ENCODE assay signal across 28 cellular contexts in genomic region chr18:76391746-76392145, GRCh38.
DNase-seq lines count a peak whose midpoint lies in the region; ATAC-seq, FAIRE-seq and TF ChIP-seq lines count a peak whose summit lies in the region.
"Had no signal": no experiment of that assay in that cellular context is flagged by ENCODE, and none has a peak within 500 bp of the region (broad histone marks: within the 10 kb centered on the region; RNA-seq: fewer than 3 reads in every experiment).

No MANE protein-coding gene starts in this region.

- no peak overlapping the region for H3K4me3 ChIP-seq in DND-41 (ENCODE audit: low read depth in 1 of 2, low read length in 2 of 2)
- H3K4me3 ChIP-seq in astrocyte (ENCODE audit: insufficient read depth, low read depth, low read length), result no peak overlapping the region
- H3K4me3 ChIP-seq in mesenchymal stem cell (ENCODE audit: insufficient read depth in 1 of 2, low read depth in 1 of 2, low read length in 2 of 2), result no peak overlapping the region
- H3K4me3 ChIP-seq: BLaER1, MG63, right lobe of liver, transverse colon had no signal

- H3K4me1 Mint-ChIP-seq in astrocyte (ENCODE audit: low read depth, unreplicated experiment), result peaks cover 28% of the 10 kb centered on the region
- peaks cover 41 to 52% of the 10 kb centered on the region in 2 donors for H3K4me1 Mint-ChIP-seq in stimulated activated naive B cell treated with anti-CD40 and anti-IgM and Interleukin-4, amounts not matched to agents 10 μg/mL and 1 μg/mL and 100 μg/mL, for 72 hours

- WGBS in mesenchymal stem cell, result 97% methylated on average over 19 of the region's 19 CpGs

- no peak for ATAC-seq in DND-41 (ENCODE audit: insufficient read depth, low read depth)
- ATAC-seq in stimulated activated naive B cell treated with anti-CD40 and anti-IgM and Interleukin-4, amounts not matched to agents 10 μg/mL and 1 μg/mL and 100 μg/mL, for 72 hours (replicated peaks), result no peak
- no peak for ATAC-seq in left cardiac atrium
- ATAC-seq: activated CD8-positive, alpha-beta T cell treated with anti-CD3 and anti-CD28 coated beads, Interleukin-2, amount 10 ng/mL, durations not matched to agents 7 days and 5 days had no signal

- peak overlapping the region in 1 of 2 experiments; percentile 1 for H3K14ac ChIP-seq in mesenchymal stem cell (ENCODE audit: low read length in 2 of 2)

- no peaks in the 10 kb centered on the region for H3K9me3 Mint-ChIP-seq in astrocyte (ENCODE audit: unreplicated experiment)
- H3K9me3 Mint-ChIP-seq in stimulated activated naive B cell treated with anti-CD40 and anti-IgM and Interleukin-4, amounts not matched to agents 10 μg/mL and 1 μg/mL and 100 μg/mL, for 72 hours, result peaks cover 0 to 5% of the 10 kb centered on the region in 2 donors
- H3K9me3 Mint-ChIP-seq: activated T-cell treated with anti-CD3 and anti-CD28 coated beads, Interleukin-2, amount 50 U/mL, for 24 hours; stimulated activated naive CD8-positive, alpha-beta T cell treated with anti-CD3 and anti-CD28 coated beads, Interleukin-15, Interleukin-2, amounts not matched to agents 100 ng/mL and 50 ng/mL, for 24 hours had no signal

- peaks cover 55% of the 10 kb centered on the region for H3K79me1 ChIP-seq in mesenchymal stem cell (replicated peaks; ENCODE audit: low read length, poor library complexity, severe bottlenecking)

- DNase-seq in DND-41, result no peak
- DNase-seq in astrocyte (ENCODE audit: low read depth), result no peak
- DNase-seq in mesenteric fat pad (ENCODE audit: low spot score), result peak; percentile 75
- no peak for DNase-seq in stimulated activated naive B cell treated with anti-CD40 and anti-IgM and Interleukin-4, amounts not matched to agents 10 μg/mL and 1 μg/mL and 100 μg/mL, for 72 hours
- no peak for DNase-seq in mesenchymal stem cell
- no peak for DNase-seq in left cardiac atrium
- DNase-seq in NCI-H774 (lab: John Stamatoyannopoulos, UW), result no peak
- no peak for DNase-seq in stimulated activated CD8-positive, alpha-beta memory T cell treated with anti-CD3 and anti-CD28 coated beads, Interleukin-4, amount 100 ng/mL, for 48 hours
- DNase-seq: activated CD4-positive, alpha-beta T cell treated with anti-CD3 and anti-CD28 coated beads for 1 hour; activated CD8-positive, alpha-beta T cell treated with anti-CD3 and anti-CD28 coated beads, Interleukin-2, amount 10 ng/mL, durations not matched to agents 7 days and 5 days; activated naive CD4-positive, alpha-beta T cell treated with Interleukin-2 at 50 U/mL for 16 hours; activated T-cell treated with anti-CD3 and anti-CD28 coated beads, Interleukin-2, amount 50 U/mL, for 24 hours; COR-L47; DMS79; effector CD4-positive, alpha-beta T cell; GF-D8; islet precursor cell; KG1; MG63; NCI-H2029 treated with DMSO at 0.1 percent for 48 hours; NCI-H2227 treated with DMSO at 0.1 percent for 48 hours; NCI-H526 treated with DMSO at 0.1 percent for 48 hours; transverse colon had no signal

- intact Hi-C loops in left cardiac atrium (cut with DNase I), result no loop called here

- H3K4me1 ChIP-seq in DND-41 (ENCODE audit: insufficient read depth, low read length) (peaks cover 77% of the 10 kb centered on the region), astrocyte (ENCODE audit: insufficient read depth, low read length) (no peaks in the 10 kb centered on the region), mesenchymal stem cell (ENCODE audit: control insufficient read depth, insufficient read depth, low read depth, low read length) (peaks cover 13% of the 10 kb centered on the region)

- H2BK12ac ChIP-seq in mesenchymal stem cell (ENCODE audit: low read length in 2 of 2), result no peak overlapping the region

- H2BK15ac ChIP-seq in mesenchymal stem cell (ENCODE audit: low read depth, poor library complexity, severe bottlenecking), result no peak overlapping the region

- no peak overlapping the region for H3K23ac ChIP-seq in mesenchymal stem cell (ENCODE audit: low read length in 2 of 2)

- H4K91ac ChIP-seq in mesenchymal stem cell (ENCODE audit: low read length), result no peak overlapping the region

- H3K9ac ChIP-seq in DND-41 (ENCODE audit: low read depth, low read length) (no peak overlapping the region), astrocyte (ENCODE audit: low read length) (no peak overlapping the region), mesenchymal stem cell (ENCODE audit: low read length) (no peak overlapping the region)
- H3K9ac ChIP-seq: BLaER1 had no signal

- H3K4me3 Mint-ChIP-seq in astrocyte (ENCODE audit: unreplicated experiment), result no peak overlapping the region
- H3K4me3 Mint-ChIP-seq in stimulated activated naive B cell treated with anti-CD40 and anti-IgM and Interleukin-4, amounts not matched to agents 10 μg/mL and 1 μg/mL and 100 μg/mL, for 72 hours, result no peak overlapping the region
- H3K4me3 Mint-ChIP-seq: activated CD8-positive, alpha-beta T cell treated with anti-CD3 and anti-CD28 coated beads, Interleukin-2, amount 10 ng/mL, durations not matched to agents 7 days and 5 days; activated T-cell treated with anti-CD3 and anti-CD28 coated beads, Interleukin-2, amount 50 U/mL, for 24 hours; stimulated activated naive CD8-positive, alpha-beta T cell treated with anti-CD3 and anti-CD28 coated beads, Interleukin-15, Interleukin-2, amounts not matched to agents 100 ng/mL and 50 ng/mL, for 24 hours had no signal

- H2BK5ac ChIP-seq in mesenchymal stem cell (ENCODE audit: low read depth, low read length, poor library complexity, severe bottlenecking), result no peak overlapping the region

- H3K9me3 ChIP-seq in DND-41 (ENCODE audit: insufficient read depth, low read length, severe bottlenecking) (no peaks in the 10 kb centered on the region), astrocyte (ENCODE audit: insufficient read depth, low read depth, low read length) (no peaks in the 10 kb centered on the region), mesenchymal stem cell (ENCODE audit: control insufficient read depth, low read length) (no peaks in the 10 kb centered on the region)
- H3K9me3 ChIP-seq: MG63, right lobe of liver, transverse colon had no signal

- H3K27ac ChIP-seq in DND-41 (ENCODE audit: low read length) (peak overlapping the region; percentile 96), astrocyte (ENCODE audit: low read depth, low read length) (no peak overlapping the region), mesenchymal stem cell (ENCODE audit: low read length, poor library complexity, severe bottlenecking) (no peak overlapping the region)
- H3K27ac ChIP-seq: BLaER1, right lobe of liver, transverse colon had no signal

- H3K79me2 ChIP-seq in DND-41 (ENCODE audit: insufficient read depth, low read length), result no peaks in the 10 kb centered on the region; the same call in 1 of the 2 replicates
- H3K79me2 ChIP-seq in astrocyte (ENCODE audit: insufficient read depth, low read length), result peaks cover 61% of the 10 kb centered on the region

- H4K8ac ChIP-seq in mesenchymal stem cell (ENCODE audit: low read length), result no peak overlapping the region

- no peak overlapping the region for H2BK120ac ChIP-seq in mesenchymal stem cell (ENCODE audit: low read depth, low read length)

- no peak overlapping the region for H2AK5ac ChIP-seq in mesenchymal stem cell (ENCODE audit: low read length, severe bottlenecking)

- FAIRE-seq in astrocyte (lab: Jason Lieb, UNC), result no peak
- FAIRE-seq: GM19239, HTR-8/SVneo had no signal

- H4K20me1 ChIP-seq in DND-41 (ENCODE audit: insufficient read depth, low read length) (no peaks in the 10 kb centered on the region), astrocyte (ENCODE audit: insufficient read depth, low read length) (peaks cover 78% of the 10 kb centered on the region)

- TF ChIP-seq CTCF in DND-41 (IDR thresholded peaks at IDR 0.05; ENCODE audit: borderline replicate concordance, extremely low read depth, low read length, poor library complexity, severe bottlenecking), result no peak
- TF ChIP-seq CTCF in astrocyte (IDR thresholded peaks at IDR 0.05; ENCODE audit: insufficient read depth, low read depth, low read length), result no peak

- H3K27me3 ChIP-seq in DND-41 (ENCODE audit: insufficient read depth, low read length, poor library complexity) (no peaks in the 10 kb centered on the region), astrocyte (ENCODE audit: insufficient read depth, low read length) (no peaks in the 10 kb centered on the region), mesenchymal stem cell (ENCODE audit: control insufficient read depth in 1 of 2, insufficient read depth in 1 of 2, low read length in 2 of 2) (no peaks in the 10 kb centered on the region)
- H3K27me3 ChIP-seq: BLaER1, MG63, right lobe of liver, transverse colon had no signal

- peaks cover 16% of the 10 kb centered on the region for H3K36me3 Mint-ChIP-seq in astrocyte (ENCODE audit: low read depth, unreplicated experiment)
- peaks cover 29 to 31% of the 10 kb centered on the region in 2 donors for H3K36me3 Mint-ChIP-seq in stimulated activated naive B cell treated with anti-CD40 and anti-IgM and Interleukin-4, amounts not matched to agents 10 μg/mL and 1 μg/mL and 100 μg/mL, for 72 hours

- H3K4ac ChIP-seq in mesenchymal stem cell (ENCODE audit: low read depth in 1 of 2, low read length in 2 of 2), result no peak overlapping the region

- no peak overlapping the region for H3K4me2 ChIP-seq in DND-41 (ENCODE audit: insufficient read depth, low read length)
- H3K4me2 ChIP-seq in astrocyte (ENCODE audit: low read length), result no peak overlapping the region
- H3K4me2 ChIP-seq in mesenchymal stem cell (ENCODE audit: low read length, poor library complexity, severe bottlenecking), result no peak overlapping the region
- H3K4me2 ChIP-seq: BLaER1 had no signal

- no peaks in the 10 kb centered on the region for H3K27me3 Mint-ChIP-seq in astrocyte (ENCODE audit: low read depth, unreplicated experiment)
- no peaks in the 10 kb centered on the region for H3K27me3 Mint-ChIP-seq in stimulated activated naive B cell treated with anti-CD40 and anti-IgM and Interleukin-4, amounts not matched to agents 10 μg/mL and 1 μg/mL and 100 μg/mL, for 72 hours
- H3K27me3 Mint-ChIP-seq: stimulated activated naive CD8-positive, alpha-beta T cell treated with anti-CD3 and anti-CD28 coated beads, Interleukin-15, Interleukin-2, amounts not matched to agents 100 ng/mL and 50 ng/mL, for 24 hours had no signal

- H2AFZ ChIP-seq in DND-41 (ENCODE audit: low read depth, low read length), result no peak overlapping the region
- no peak overlapping the region for H2AFZ ChIP-seq in astrocyte (ENCODE audit: low read depth, low read length)
- no peak overlapping the region for H2AFZ ChIP-seq in mesenchymal stem cell (ENCODE audit: low read depth, low read length)

- H3K18ac ChIP-seq in mesenchymal stem cell (ENCODE audit: low read depth in 1 of 2, low read length in 2 of 2), result no peak overlapping the region

- H3K36me3 ChIP-seq in DND-41 (ENCODE audit: insufficient read depth, low read length) (no peaks in the 10 kb centered on the region), astrocyte (ENCODE audit: insufficient read depth, low read length) (no peaks in the 10 kb centered on the region), mesenchymal stem cell (ENCODE audit: control insufficient read depth in 1 of 2, insufficient read depth in 2 of 2, low read depth in 1 of 2, low read length in 2 of 2) (peaks cover 4 to 29% of the 10 kb centered on the region in 2 experiments)
- H3K36me3 ChIP-seq: MG63, right lobe of liver, transverse colon had no signal

- H3K27ac Mint-ChIP-seq in astrocyte (ENCODE audit: unreplicated experiment), result peak overlapping the region; percentile 62
- H3K27ac Mint-ChIP-seq in stimulated activated naive B cell treated with anti-CD40 and anti-IgM and Interleukin-4, amounts not matched to agents 10 μg/mL and 1 μg/mL and 100 μg/mL, for 72 hours, result peak overlapping the region; percentile 85
- H3K27ac Mint-ChIP-seq: activated T-cell treated with anti-CD3 and anti-CD28 coated beads, Interleukin-2, amount 50 U/mL, for 24 hours; stimulated activated naive CD8-positive, alpha-beta T cell treated with anti-CD3 and anti-CD28 coated beads, Interleukin-15, Interleukin-2, amounts not matched to agents 100 ng/mL and 50 ng/mL, for 24 hours had no signal
